17 cellular contexts compared by ENCODE assay signal in genomic region chr11:67364169-67364568, GRCh38. TPM values are rescaled to one million over a fixed set of nuclear protein-coding genes. Genes with fewer than 3 reads are reported as not detected.
DNase-seq lines count a peak whose midpoint lies in the region; ATAC-seq and TF ChIP-seq lines count a peak whose summit lies in the region.
"Had no signal": no experiment of that assay in that cellular context is flagged by ENCODE, and none has a peak within 500 bp of the region (broad histone marks: within the 10 kb centered on the region; RNA-seq: fewer than 3 reads in every experiment).

No MANE protein-coding gene starts in this region.

- DNase-seq in natural killer cell, result no peak
- DNase-seq in natural killer cell treated with Interleukin-12 subunit alpha and Interleukin-12 subunit beta and Interleukin-15 and Interleukin-18, amount 100 ng/mL, for 72 hours (ENCODE audit: low spot score), result no peak
- DNase-seq in OCI-LY7 (ENCODE audit: low spot score), result no peak
- no peak for DNase-seq in endothelial cell (ENCODE audit: low spot score)
- DNase-seq in central memory CD4-positive, alpha-beta T cell, result no peak
- no peak for DNase-seq in transverse colon
- DNase-seq: DMS153, KG1, MG63, NCI-H1105, NCI-H1694 treated with DMSO at 0.1 percent for 48 hours, NCI-H446, PC-9 had no signal

- CTCF ChIA-PET in OCI-LY7 (lab: Charles Lee; ENCODE audit: unreplicated experiment), result interaction anchor here (2.3 kb wide), 1 partner anchor 13 kb away, joined by 8 read pairs; no protein-coding TSS in a partner anchor

- H3K4me1 Mint-ChIP-seq in natural killer cell, result peaks cover 46 to 62% of the 10 kb centered on the region in 2 donors
- peaks cover 37% of the 10 kb centered on the region in 2 donors for H3K4me1 Mint-ChIP-seq in natural killer cell treated with Interleukin-12 subunit alpha and Interleukin-12 subunit beta and Interleukin-15 and Interleukin-18, amount 100 ng/mL, for 72 hours (ENCODE audit: low read depth in 2 of 2)
- peaks cover 15% of the 10 kb centered on the region for H3K4me1 Mint-ChIP-seq in endothelial cell (ENCODE audit: unreplicated experiment)

- H3K9me2 ChIP-seq in OCI-LY7 (ENCODE audit: insufficient read depth, low read length), result no peaks in the 10 kb centered on the region

- TF ChIP-seq CTCF in natural killer cell (IDR thresholded peaks at IDR 0.05), result no peak
- no peak for TF ChIP-seq CTCF in OCI-LY7 (conservative IDR thresholded peaks at IDR 0.05; ENCODE audit: low read length)
- TF ChIP-seq CTCF in endothelial cell (IDR thresholded peaks at IDR 0.05; ENCODE audit: unreplicated experiment), result no peak
- TF ChIP-seq CTCF in transverse colon (IDR thresholded peaks at IDR 0.05), result no peak

- no TSS peak for BruUV-seq in OCI-LY7 (replicated peaks; lab: Mats Ljungman, UMichigan)

- peak overlapping the region; percentile 50 for H3K27ac ChIP-seq in OCI-LY7 (ENCODE audit: low read depth, low read length, poor library complexity, severe bottlenecking)
- H3K27ac ChIP-seq in stomach smooth muscle (ENCODE audit: low read length), result peak overlapping the region; percentile 96
- H3K27ac ChIP-seq in transverse colon, result no peak overlapping the region
- H3K27ac ChIP-seq: PC-9, SK-N-MC had no signal

- H3K4me2 ChIP-seq in OCI-LY7 (ENCODE audit: low read length), result peak overlapping the region; percentile 44
- H3K4me2 ChIP-seq: PC-9 had no signal

- no peaks in the 10 kb centered on the region for H3K9me3 Mint-ChIP-seq in natural killer cell
- no peaks in the 10 kb centered on the region for H3K9me3 Mint-ChIP-seq in natural killer cell treated with Interleukin-12 subunit alpha and Interleukin-12 subunit beta and Interleukin-15 and Interleukin-18, amount 100 ng/mL, for 72 hours
- H3K9me3 Mint-ChIP-seq in endothelial cell (ENCODE audit: unreplicated experiment), result no peaks in the 10 kb centered on the region

- TF ChIP-seq EP300 in transverse colon (IDR thresholded peaks at IDR 0.05; ENCODE audit: low read depth), result no peak

- in situ Hi-C loops in transverse colon (cut with MboI; ENCODE audit: low pct_ligation_motif_present in 1 of 4, low pct_unique_long_range_greater_than_20kb in 1 of 4, low sequenced_read_pairs in 3 of 4), result no loop called here

- no peaks in the 10 kb centered on the region for H3K79me2 ChIP-seq in OCI-LY7 (ENCODE audit: insufficient read depth, low read depth, low read length)

- H3K4me1 ChIP-seq in OCI-LY7 (ENCODE audit: insufficient read depth, low read length, poor library complexity, severe bottlenecking), result peaks cover 18% of the 10 kb centered on the region
- H3K4me1 ChIP-seq in stomach smooth muscle (ENCODE audit: control insufficient read depth, insufficient read depth, low read length), result peaks cover 47% of the 10 kb centered on the region
- peaks cover 9 to 34% (median 28%) of the 10 kb centered on the region in 4 donors for H3K4me1 ChIP-seq in transverse colon

- H3K27me3 Mint-ChIP-seq in natural killer cell (ENCODE audit: low read depth in 2 of 2) (peaks cover 3 to 29% of the 10 kb centered on the region in 2 donors), endothelial cell (ENCODE audit: unreplicated experiment) (peaks cover 2% of the 10 kb centered on the region)
- H3K27me3 Mint-ChIP-seq in natural killer cell treated with Interleukin-12 subunit alpha and Interleukin-12 subunit beta and Interleukin-15 and Interleukin-18, amount 100 ng/mL, for 72 hours, result peaks cover 17 to 25% of the 10 kb centered on the region in 2 donors

- no peaks in the 10 kb centered on the region for H3K36me3 Mint-ChIP-seq in natural killer cell
- H3K36me3 Mint-ChIP-seq in natural killer cell treated with Interleukin-12 subunit alpha and Interleukin-12 subunit beta and Interleukin-15 and Interleukin-18, amount 100 ng/mL, for 72 hours, result no peaks in the 10 kb centered on the region
- H3K36me3 Mint-ChIP-seq in endothelial cell (ENCODE audit: low read depth, unreplicated experiment), result peaks cover 26% of the 10 kb centered on the region

- no peak overlapping the region for H3K9ac ChIP-seq in stomach smooth muscle (ENCODE audit: low read length in 2 of 2)

- POLR2A ChIA-PET in OCI-LY7 (lab: Charles Lee), result interaction anchor here (0.9 kb wide), 1 partner anchor 11 kb away, joined by 4 read pairs; the partner anchor contains the start of gene POLD4

- 80 to 81% methylated on average over 1 to 3 of the region's 3 CpGs for WGBS in transverse colon (ENCODE audit: low coverage in 1 of 2), 2 donors

- no peaks in the 10 kb centered on the region for H3K9me3 ChIP-seq in OCI-LY7 (ENCODE audit: low read length)
- H3K9me3 ChIP-seq in stomach smooth muscle (ENCODE audit: control insufficient read depth in 2 of 2, low read length in 2 of 2), result no peaks in the 10 kb centered on the region
- H3K9me3 ChIP-seq in transverse colon, result no peaks in the 10 kb centered on the region
- H3K9me3 ChIP-seq: MG63 had no signal

- H3K27ac Mint-ChIP-seq in natural killer cell, result no peak overlapping the region
- no peak overlapping the region for H3K27ac Mint-ChIP-seq in natural killer cell treated with Interleukin-12 subunit alpha and Interleukin-12 subunit beta and Interleukin-15 and Interleukin-18, amount 100 ng/mL, for 72 hours
- H3K27ac Mint-ChIP-seq in endothelial cell (ENCODE audit: unreplicated experiment), result no peak overlapping the region

- H3K4me3 Mint-ChIP-seq in natural killer cell (peak overlapping the region; percentile 10), endothelial cell (ENCODE audit: unreplicated experiment) (peak overlapping the region; percentile 14)
- H3K4me3 Mint-ChIP-seq in natural killer cell treated with Interleukin-12 subunit alpha and Interleukin-12 subunit beta and Interleukin-15 and Interleukin-18, amount 100 ng/mL, for 72 hours, result no peak overlapping the region

- no peak for ATAC-seq in natural killer cell
- no peak for ATAC-seq in natural killer cell treated with Interleukin-12 subunit alpha and Interleukin-12 subunit beta and Interleukin-15 and Interleukin-18, amount 100 ng/mL, for 72 hours
- no peak for ATAC-seq in HG02840 (IDR thresholded peaks at IDR 0.05; ENCODE audit: low FRiP score, unreplicated experiment)

- TF ChIP-seq POLR2A in transverse colon (IDR thresholded peaks at IDR 0.05), result no peak

- intact Hi-C loops in natural killer cell (cut with micrococcal nuclease) (no loop called here), OCI-LY7 (cut with micrococcal nuclease; ENCODE audit: unreplicated experiment) (no loop called here), transverse colon (cut with DNase I; ENCODE audit: low total_unique reads) (no loop called here)

- no peak overlapping the region; the same call in 1 of the 2 replicates for H2AFZ ChIP-seq in OCI-LY7 (ENCODE audit: low read length)
- H2AFZ ChIP-seq: PC-9 had no signal

- H4K20me1 ChIP-seq in OCI-LY7 (ENCODE audit: insufficient read depth, low read length), result no peaks in the 10 kb centered on the region

- no peaks in the 10 kb centered on the region for H3K36me3 ChIP-seq in OCI-LY7 (ENCODE audit: insufficient read depth, low read length)
- H3K36me3 ChIP-seq in stomach smooth muscle (ENCODE audit: control insufficient read depth in 2 of 2, insufficient read depth in 2 of 2, low read length in 2 of 2), result peaks cover 7 to 8% of the 10 kb centered on the region in 2 donors
- H3K36me3 ChIP-seq in transverse colon, result no peaks in the 10 kb centered on the region

- no peak overlapping the region for H3K4me3 ChIP-seq in OCI-LY7 (ENCODE audit: low read depth, low read length, poor library complexity, severe bottlenecking)
- H3K4me3 ChIP-seq in stomach smooth muscle (ENCODE audit: low read length in 2 of 2), result no peak overlapping the region
- H3K4me3 ChIP-seq in transverse colon, result no peak overlapping the region
- H3K4me3 ChIP-seq: MG63, PC-9, SK-N-MC had no signal

- no peaks in the 10 kb centered on the region for H3K27me3 ChIP-seq in stomach smooth muscle (ENCODE audit: control insufficient read depth in 1 of 2, insufficient read depth in 2 of 2, low read length in 2 of 2)
- H3K27me3 ChIP-seq in transverse colon, result no peaks in the 10 kb centered on the region
- H3K27me3 ChIP-seq: MG63 had no signal

RNA-seq across cellular contexts. Expression of gene CLCF1, which starts 9.2 kb away (rescaled TPM):
- total RNA-seq in natural killer cell (10 to 100 TPM in 2 of 3 donors, 1 to 10 TPM in 1; 9.8 to 13.4 (median 10.3) TPM), OCI-LY7 (2022) (0.34 TPM in 1 of 2 replicates, not detected in the other), endothelial cell (ENCODE audit: unreplicated experiment) (12.6 TPM), transverse colon (10 to 100 TPM in 1 of 4 donors, 1 to 10 TPM in 3; 1.8 to 46.4 (median 5.8) TPM)
- 1 to 10 TPM; 1.4 to 3.3 TPM for total RNA-seq in natural killer cell treated with Interleukin-12 subunit alpha and Interleukin-12 subunit beta and Interleukin-15 and Interleukin-18, amount 100 ng/mL, for 72 hours
- 0.35 and 0.67 TPM in 2 replicates for total RNA-seq in OCI-LY7 (2014; rRNA removed; shearing (Covaris generic))

RNA-seq across cellular contexts. Expression of gene POLD4, which starts 10.8 kb away (rescaled TPM):
- total RNA-seq in natural killer cell (10 to 100 TPM; 45.8 to 63.7 (median 60.5) TPM), OCI-LY7 (2022) (160 and 171 TPM in 2 replicates), endothelial cell (ENCODE audit: unreplicated experiment) (92.1 TPM), transverse colon (100 to 1,000 TPM; 261 to 372 (median 319) TPM)
- total RNA-seq in natural killer cell treated with Interleukin-12 subunit alpha and Interleukin-12 subunit beta and Interleukin-15 and Interleukin-18, amount 100 ng/mL, for 72 hours, result 10 to 100 TPM; 25.7 to 46.4 TPM
- total RNA-seq in OCI-LY7 (2014; rRNA removed; shearing (Covaris generic)), result 146 and 153 TPM in 2 replicates

RNA-seq across cellular contexts. Expression of gene RAD9A, which starts 27.6 kb away (rescaled TPM):
- total RNA-seq in natural killer cell, result 10 to 100 TPM; 30.2 to 47.1 (median 37.3) TPM
- total RNA-seq in natural killer cell treated with Interleukin-12 subunit alpha and Interleukin-12 subunit beta and Interleukin-15 and Interleukin-18, amount 100 ng/mL, for 72 hours, result 10 to 100 TPM; 25.9 to 47.8 TPM
- total RNA-seq in OCI-LY7 (2014; rRNA removed; shearing (Covaris generic)), result 30.1 and 51.0 TPM in 2 replicates
- total RNA-seq in OCI-LY7 (2022), result 62.2 and 71.1 TPM in 2 replicates
- total RNA-seq in endothelial cell (ENCODE audit: unreplicated experiment), result 18.4 TPM
- 100 to 1,000 TPM in 2 of 4 donors, 10 to 100 TPM in 2; 37.8 to 470 (median 95.3) TPM for total RNA-seq in transverse colon

RNA-seq across cellular contexts. Expression of gene PPP1CA, which starts 37.5 kb away (rescaled TPM):
- 100 to 1,000 TPM; 222 to 245 (median 233) TPM for total RNA-seq in natural killer cell
- total RNA-seq in natural killer cell treated with Interleukin-12 subunit alpha and Interleukin-12 subunit beta and Interleukin-15 and Interleukin-18, amount 100 ng/mL, for 72 hours, result 100 to 1,000 TPM; 317 to 378 TPM
- 248 and 311 TPM in 2 replicates for total RNA-seq in OCI-LY7 (2014; rRNA removed; shearing (Covaris generic))
- 210 and 219 TPM in 2 replicates for total RNA-seq in OCI-LY7 (2022)
- total RNA-seq in endothelial cell (ENCODE audit: unreplicated experiment), result 249 TPM
- total RNA-seq in transverse colon, result 100 to 1,000 TPM in 3 of 4 donors, 10 to 100 TPM in 1; 83.0 to 251 (median 163) TPM

RNA-seq across cellular contexts. Expression of gene TBC1D10C, which starts 39.7 kb away (rescaled TPM):
- 100 to 1,000 TPM; 314 to 359 (median 342) TPM for total RNA-seq in natural killer cell
- total RNA-seq in natural killer cell treated with Interleukin-12 subunit alpha and Interleukin-12 subunit beta and Interleukin-15 and Interleukin-18, amount 100 ng/mL, for 72 hours, result 10 to 100 TPM; 79.5 to 88.8 TPM
- total RNA-seq in OCI-LY7 (2014; rRNA removed; shearing (Covaris generic)), result 105 and 124 TPM in 2 replicates
- 108 and 117 TPM in 2 replicates for total RNA-seq in OCI-LY7 (2022)
- 13.2 TPM for total RNA-seq in endothelial cell (ENCODE audit: unreplicated experiment)
- 10 to 100 TPM in 2 of 4 donors, 1 to 10 TPM in 2; 1.2 to 17.2 (median 7.4) TPM for total RNA-seq in transverse colon
- total RNA-seq: A172, PC-9 had no signal

Comparison
In these comparisons a context has a peak if more than half of its experiments do, and no peak if none do; other contexts are left out.
1. H3K27ac ChIP-seq: peak in OCI-LY7 (single experiment) and stomach smooth muscle (single experiment); none in transverse colon (0 of 4).